ENCODE assay signal across 17 cellular contexts in genomic region chr2:83342860-83343329, GRCh38.
DNase-seq lines count a peak whose midpoint lies in the region; ATAC-seq and TF ChIP-seq lines count a peak whose summit lies in the region.
"Had no signal": no experiment of that assay in that cellular context is flagged by ENCODE, and none has a peak within 500 bp of the region (broad histone marks: within the 10 kb centered on the region; RNA-seq: fewer than 3 reads in every experiment).

No MANE protein-coding gene starts in this region.

- no peaks in the 10 kb centered on the region for H3K36me3 ChIP-seq in endodermal cell (ENCODE audit: control insufficient read depth, insufficient read depth, low read length)
- H3K36me3 ChIP-seq: adrenal gland, neutrophil, SJSA1, vagina had no signal

- WGBS in endodermal cell (ENCODE audit: insufficient coverage in 1 of 2, insufficient read length in 1 of 2), 2 experiments = 90% methylated on average over 2 of the region's 2 CpGs; no CpG with 5 or more reads in 1 of the 2 experiments

- peaks cover 13% of the 10 kb centered on the region for H3K9me3 Mint-ChIP-seq in natural killer cell treated with Interleukin-12 subunit alpha and Interleukin-12 subunit beta and Interleukin-15 and Interleukin-18, amount 100 ng/mL, for 72 hours
- peaks cover 6% of the 10 kb centered on the region for H3K9me3 Mint-ChIP-seq in endodermal cell
- peaks cover 8% of the 10 kb centered on the region for H3K9me3 Mint-ChIP-seq in nephron progenitor cell

- no peak overlapping the region for H3K4me3 ChIP-seq in endodermal cell (ENCODE audit: low read length)
- H3K4me3 ChIP-seq: adrenal gland, GM23248, SJSA1, vagina had no signal

- H3K27me3 ChIP-seq in endodermal cell (ENCODE audit: control insufficient read depth, insufficient read depth, low read length, poor library complexity, severe bottlenecking) = no peaks in the 10 kb centered on the region
- H3K27me3 ChIP-seq: adrenal gland, neutrophil, SJSA1, vagina had no signal

- no peaks in the 10 kb centered on the region for H3K4me1 ChIP-seq in endodermal cell (ENCODE audit: control insufficient read depth, insufficient read depth, low read length)
- H3K4me1 ChIP-seq: adrenal gland, SJSA1, vagina had no signal

- H3K27ac Mint-ChIP-seq in T-helper 17 cell (no peak overlapping the region), endodermal cell (no peak overlapping the region), nephron progenitor cell (no peak overlapping the region)
- no peak overlapping the region for H3K27ac Mint-ChIP-seq in natural killer cell treated with Interleukin-12 subunit alpha and Interleukin-12 subunit beta and Interleukin-15 and Interleukin-18, amount 100 ng/mL, for 72 hours

- no peak overlapping the region for H3K27ac ChIP-seq in endodermal cell (ENCODE audit: low read depth, low read length)
- H3K27ac ChIP-seq: adrenal gland, GM23248, neutrophil, SJSA1, vagina had no signal

- H3K36me3 Mint-ChIP-seq in T-helper 17 cell (ENCODE audit: low read depth) = no peaks in the 10 kb centered on the region
- H3K36me3 Mint-ChIP-seq in natural killer cell treated with Interleukin-12 subunit alpha and Interleukin-12 subunit beta and Interleukin-15 and Interleukin-18, amount 100 ng/mL, for 72 hours = no peaks in the 10 kb centered on the region
- H3K36me3 Mint-ChIP-seq in endodermal cell (ENCODE audit: low read depth) = no peaks in the 10 kb centered on the region
- no peaks in the 10 kb centered on the region for H3K36me3 Mint-ChIP-seq in nephron progenitor cell (ENCODE audit: low read depth)

- H3K9ac ChIP-seq in endodermal cell (ENCODE audit: extremely low read depth, low read length, poor library complexity, severe bottlenecking) = no peak overlapping the region
- H3K9ac ChIP-seq: GM23248 had no signal

- H3K4me3 Mint-ChIP-seq in T-helper 17 cell = no peak overlapping the region
- no peak overlapping the region for H3K4me3 Mint-ChIP-seq in natural killer cell treated with Interleukin-12 subunit alpha and Interleukin-12 subunit beta and Interleukin-15 and Interleukin-18, amount 100 ng/mL, for 72 hours
- H3K4me3 Mint-ChIP-seq in endodermal cell = no peak overlapping the region
- no peak overlapping the region for H3K4me3 Mint-ChIP-seq in nephron progenitor cell

- H3K9me3 ChIP-seq in T-helper 17 cell (ENCODE audit: control insufficient read depth, low read length, poor library complexity, severe bottlenecking) (no peaks in the 10 kb centered on the region), endodermal cell (ENCODE audit: control insufficient read depth, low read length) (no peaks in the 10 kb centered on the region)
- H3K9me3 ChIP-seq: adrenal gland, neutrophil, SJSA1, vagina had no signal

- TF ChIP-seq CTCF in endodermal cell (conservative IDR thresholded peaks at IDR 0.05) = no peak
- no peak for TF ChIP-seq CTCF in nephron progenitor cell (IDR thresholded peaks at IDR 0.05)

- H3K4me1 Mint-ChIP-seq in T-helper 17 cell (no peaks in the 10 kb centered on the region), endodermal cell (no peaks in the 10 kb centered on the region), nephron progenitor cell (no peaks in the 10 kb centered on the region)
- no peaks in the 10 kb centered on the region for H3K4me1 Mint-ChIP-seq in natural killer cell treated with Interleukin-12 subunit alpha and Interleukin-12 subunit beta and Interleukin-15 and Interleukin-18, amount 100 ng/mL, for 72 hours (ENCODE audit: low read depth in 2 of 2)

- peak; percentile 39 for ATAC-seq in T-helper 17 cell
- peak; percentile 43 to 73 for ATAC-seq in natural killer cell treated with Interleukin-12 subunit alpha and Interleukin-12 subunit beta and Interleukin-15 and Interleukin-18, amount 100 ng/mL, for 72 hours

- DNase-seq in NOMO-1 treated with DMSO at 0.1 percent for 48 hours (lab: John Stamatoyannopoulos, UW; ENCODE audit: unreplicated experiment) = peak; percentile 55
- no peak for DNase-seq in NOMO-1 treated with dmso at 0.1 percent for 144 hours (lab: John Stamatoyannopoulos, UW; ENCODE audit: unreplicated experiment)
- DNase-seq in Kasumi-1 (lab: John Stamatoyannopoulos, UW) = peak; percentile 23 to 63
- DNase-seq in T-helper 17 cell = no peak
- no peak for DNase-seq in natural killer cell treated with Interleukin-12 subunit alpha and Interleukin-12 subunit beta and Interleukin-15 and Interleukin-18, amount 100 ng/mL, for 72 hours (ENCODE audit: low spot score)
- no peak for DNase-seq in endodermal cell
- no peak for DNase-seq in C1 segment of cervical spinal cord (lab: John Stamatoyannopoulos, UW)
- DNase-seq in nephron progenitor cell = no peak
- DNase-seq: activated CD8-positive, alpha-beta memory T cell treated with anti-CD3 and anti-CD28 coated beads, Interleukin-2, amount 50 U/mL, for 48 hours; adrenal gland; cerebellar nuclear complex; GM23248; NCI-H1436 treated with DMSO at 0.1 percent for 48 hours; stimulated activated CD4-positive, alpha-beta T cell treated with anti-CD3 and anti-CD28 coated beads, Interleukin-4, amount 100 ng/mL, for 4 hours had no signal

- H3K27me3 Mint-ChIP-seq in T-helper 17 cell (no peaks in the 10 kb centered on the region), endodermal cell (ENCODE audit: insufficient read depth) (no peaks in the 10 kb centered on the region), nephron progenitor cell (ENCODE audit: low read depth, poor library complexity) (no peaks in the 10 kb centered on the region)
- H3K27me3 Mint-ChIP-seq in natural killer cell treated with Interleukin-12 subunit alpha and Interleukin-12 subunit beta and Interleukin-15 and Interleukin-18, amount 100 ng/mL, for 72 hours = no peaks in the 10 kb centered on the region

Comparison
In these comparisons a context has a peak if more than half of its experiments do, and no peak if none do; other contexts are left out.
1. DNase-seq: peak in NOMO-1 treated with DMSO at 0.1 percent for 48 hours (single experiment) and Kasumi-1 (2 of 2); none in NOMO-1 treated with dmso at 0.1 percent for 144 hours (single experiment), T-helper 17 cell (0 of 3), natural killer cell treated with Interleukin-12 subunit alpha and Interleukin-12 subunit beta and Interleukin-15 and Interleukin-18, amount 100 ng/mL, for 72 hours (single experiment), endodermal cell (single experiment), C1 segment of cervical spinal cord (0 of 14) and nephron progenitor cell (single experiment).